ENCODE assay signal across 1 cellular context in genomic region chr1:30718636-30719405, GRCh38.
TF ChIP-seq lines count a peak whose summit lies in the region.

No MANE protein-coding gene starts in this region.

TF ChIP-seq in HepG2, 621 proteins besides CTCF, POLR2A, EP300 and RAD21 (continued from another document and continues in another):
- TF ChIP-seq, protein P1, sequence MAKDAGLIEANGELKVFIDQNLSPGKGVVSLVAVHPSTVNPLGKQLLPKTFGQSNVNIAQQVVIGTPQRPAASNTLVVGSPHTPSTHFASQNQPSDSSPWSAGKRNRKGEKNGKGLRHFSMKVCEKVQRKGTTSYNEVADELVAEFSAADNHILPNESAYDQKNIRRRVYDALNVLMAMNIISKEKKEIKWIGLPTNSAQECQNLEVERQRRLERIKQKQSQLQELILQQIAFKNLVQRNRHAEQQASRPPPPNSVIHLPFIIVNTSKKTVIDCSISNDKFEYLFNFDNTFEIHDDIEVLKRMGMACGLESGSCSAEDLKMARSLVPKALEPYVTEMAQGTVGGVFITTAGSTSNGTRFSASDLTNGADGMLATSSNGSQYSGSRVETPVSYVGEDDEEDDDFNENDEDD (CRISPR knock-in tag; IDR thresholded peaks at IDR 0.05; ENCODE audit: borderline replicate concordance) = peak; percentile 84; the same call in 1 of the 2 replicates
- TF ChIP-seq SOX5 (CRISPR knock-in tag; IDR thresholded peaks at IDR 0.05; ENCODE audit: borderline replicate concordance) (no peak; the same call in 1 of the 2 replicates), ZSCAN21 (CRISPR knock-in tag; IDR thresholded peaks at IDR 0.05; ENCODE audit: borderline replicate concordance) (peak; percentile 76; the same call in 1 of the 2 replicates), ZMYM3 (CRISPR knock-in tag; IDR thresholded peaks at IDR 0.05) (no peak), RFX3 (CRISPR knock-in tag; IDR thresholded peaks at IDR 0.05) (no peak), ZNF766 (CRISPR knock-in tag; IDR thresholded peaks at IDR 0.05; ENCODE audit: borderline replicate concordance) (peak; percentile 74; the same call in 1 of the 2 replicates), ZNF639 (CRISPR knock-in tag; conservative IDR thresholded peaks at IDR 0.05) (0 out of 2 replicates have a peak, but pooled peaks have one; percentile 11), ZNF20 (CRISPR knock-in tag; IDR thresholded peaks at IDR 0.05) (0 out of 2 replicates have a peak, but pooled peaks have one; percentile 46), KMT2A (CRISPR knock-in tag; IDR thresholded peaks at IDR 0.05) (no peak; the same call in 1 of the 2 replicates), MLLT10 (CRISPR knock-in tag; IDR thresholded peaks at IDR 0.05) (no peak), IRX3 (CRISPR knock-in tag; IDR thresholded peaks at IDR 0.05; ENCODE audit: borderline replicate concordance, low read depth) (no peak), ZNF850 (CRISPR knock-in tag; conservative IDR thresholded peaks at IDR 0.05) (peak; percentile 58; the same call in 1 of the 2 replicates), ESRRA (CRISPR knock-in tag; IDR thresholded peaks at IDR 0.05; ENCODE audit: low read depth) (no peak; the same call in none of the 2 replicates), ZNF616 (CRISPR knock-in tag; IDR thresholded peaks at IDR 0.05; ENCODE audit: low read depth) (peak; percentile 87), ATF2 (CRISPR knock-in tag; IDR thresholded peaks at IDR 0.05) (peak; percentile 39; the same call in 1 of the 2 replicates), HHEX (CRISPR knock-in tag; IDR thresholded peaks at IDR 0.05) (no peak), NR0B2 (CRISPR knock-in tag; IDR thresholded peaks at IDR 0.05) (peak; percentile 82), ATAD3A (CRISPR knock-in tag; IDR thresholded peaks at IDR 0.05) (no peak), ERF (CRISPR knock-in tag; IDR thresholded peaks at IDR 0.05) (no peak), KIAA2018 (CRISPR knock-in tag; IDR thresholded peaks at IDR 0.05; ENCODE audit: borderline replicate concordance) (no peak), NCOA5 (CRISPR knock-in tag; IDR thresholded peaks at IDR 0.05) (no peak), ZNF143 (CRISPR knock-in tag; IDR thresholded peaks at IDR 0.05) (no peak)
- TF ChIP-seq, protein P2, sequence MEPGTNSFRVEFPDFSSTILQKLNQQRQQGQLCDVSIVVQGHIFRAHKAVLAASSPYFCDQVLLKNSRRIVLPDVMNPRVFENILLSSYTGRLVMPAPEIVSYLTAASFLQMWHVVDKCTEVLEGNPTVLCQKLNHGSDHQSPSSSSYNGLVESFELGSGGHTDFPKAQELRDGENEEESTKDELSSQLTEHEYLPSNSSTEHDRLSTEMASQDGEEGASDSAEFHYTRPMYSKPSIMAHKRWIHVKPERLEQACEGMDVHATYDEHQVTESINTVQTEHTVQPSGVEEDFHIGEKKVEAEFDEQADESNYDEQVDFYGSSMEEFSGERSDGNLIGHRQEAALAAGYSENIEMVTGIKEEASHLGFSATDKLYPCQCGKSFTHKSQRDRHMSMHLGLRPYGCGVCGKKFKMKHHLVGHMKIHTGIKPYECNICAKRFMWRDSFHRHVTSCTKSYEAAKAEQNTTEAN (CRISPR knock-in tag; conservative IDR thresholded peaks at IDR 0.05) = peak; percentile 72; the same call in 1 of the 2 replicates
- TF ChIP-seq, protein P3, sequence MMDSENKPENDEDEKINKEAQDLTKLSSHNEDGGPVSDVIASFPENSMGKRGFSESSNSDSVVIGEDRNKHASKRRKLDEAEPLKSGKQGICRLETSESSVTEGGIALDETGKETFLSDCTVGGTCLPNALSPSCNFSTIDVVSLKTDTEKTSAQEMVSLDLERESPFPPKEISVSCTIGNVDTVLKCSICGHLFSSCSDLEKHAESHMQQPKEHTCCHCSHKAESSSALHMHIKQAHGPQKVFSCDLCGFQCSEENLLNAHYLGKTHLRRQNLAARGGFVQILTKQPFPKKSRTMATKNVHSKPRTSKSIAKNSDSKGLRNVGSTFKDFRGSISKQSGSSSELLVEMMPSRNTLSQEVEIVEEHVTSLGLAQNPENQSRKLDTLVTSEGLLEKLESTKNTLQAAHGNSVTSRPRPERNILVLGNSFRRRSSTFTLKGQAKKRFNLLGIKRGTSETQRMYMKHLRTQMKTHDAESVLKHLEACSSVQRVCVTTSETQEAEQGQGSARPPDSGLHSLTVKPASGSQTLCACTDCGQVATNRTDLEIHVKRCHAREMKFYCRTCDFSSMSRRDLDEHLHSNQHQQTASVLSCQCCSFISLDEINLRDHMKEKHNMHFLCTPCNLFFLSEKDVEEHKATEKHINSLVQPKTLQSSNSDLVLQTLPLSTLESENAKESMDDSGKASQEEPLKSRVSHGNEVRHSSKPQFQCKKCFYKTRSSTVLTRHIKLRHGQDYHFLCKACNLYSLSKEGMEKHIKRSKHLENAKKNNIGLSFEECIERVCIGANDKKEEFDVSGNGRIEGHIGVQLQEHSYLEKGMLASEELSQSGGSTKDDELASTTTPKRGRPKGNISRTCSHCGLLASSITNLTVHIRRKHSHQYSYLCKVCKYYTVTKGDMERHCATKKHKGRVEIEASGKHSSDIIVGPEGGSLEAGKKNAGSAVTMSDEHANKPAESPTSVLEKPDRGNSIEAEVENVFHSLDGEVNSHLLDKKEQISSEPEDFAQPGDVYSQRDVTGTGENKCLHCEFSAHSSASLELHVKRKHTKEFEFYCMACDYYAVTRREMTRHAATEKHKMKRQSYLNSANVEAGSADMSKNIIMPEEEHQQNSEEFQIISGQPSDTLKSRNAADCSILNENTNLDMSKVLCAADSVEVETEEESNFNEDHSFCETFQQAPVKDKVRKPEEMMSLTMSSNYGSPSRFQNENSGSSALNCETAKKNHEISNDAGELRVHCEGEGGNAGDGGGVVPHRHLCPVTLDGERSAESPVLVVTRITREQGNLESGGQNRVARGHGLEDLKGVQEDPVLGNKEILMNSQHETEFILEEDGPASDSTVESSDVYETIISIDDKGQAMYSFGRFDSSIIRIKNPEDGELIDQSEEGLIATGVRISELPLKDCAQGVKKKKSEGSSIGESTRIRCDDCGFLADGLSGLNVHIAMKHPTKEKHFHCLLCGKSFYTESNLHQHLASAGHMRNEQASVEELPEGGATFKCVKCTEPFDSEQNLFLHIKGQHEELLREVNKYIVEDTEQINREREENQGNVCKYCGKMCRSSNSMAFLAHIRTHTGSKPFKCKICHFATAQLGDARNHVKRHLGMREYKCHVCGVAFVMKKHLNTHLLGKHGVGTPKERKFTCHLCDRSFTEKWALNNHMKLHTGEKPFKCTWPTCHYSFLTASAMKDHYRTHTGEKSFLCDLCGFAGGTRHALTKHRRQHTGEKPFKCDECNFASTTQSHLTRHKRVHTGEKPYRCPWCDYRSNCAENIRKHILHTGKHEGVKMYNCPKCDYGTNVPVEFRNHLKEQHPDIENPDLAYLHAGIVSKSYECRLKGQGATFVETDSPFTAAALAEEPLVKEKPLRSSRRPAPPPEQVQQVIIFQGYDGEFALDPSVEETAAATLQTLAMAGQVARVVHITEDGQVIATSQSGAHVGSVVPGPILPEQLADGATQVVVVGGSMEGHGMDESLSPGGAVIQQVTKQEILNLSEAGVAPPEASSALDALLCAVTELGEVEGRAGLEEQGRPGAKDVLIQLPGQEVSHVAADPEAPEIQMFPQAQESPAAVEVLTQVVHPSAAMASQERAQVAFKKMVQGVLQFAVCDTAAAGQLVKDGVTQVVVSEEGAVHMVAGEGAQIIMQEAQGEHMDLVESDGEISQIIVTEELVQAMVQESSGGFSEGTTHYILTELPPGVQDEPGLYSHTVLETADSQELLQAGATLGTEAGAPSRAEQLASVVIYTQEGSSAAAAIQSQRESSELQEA (CRISPR knock-in tag; IDR thresholded peaks at IDR 0.05; ENCODE audit: not compliant biosample characterization) = peak; percentile 80
- TF ChIP-seq, protein P4, sequence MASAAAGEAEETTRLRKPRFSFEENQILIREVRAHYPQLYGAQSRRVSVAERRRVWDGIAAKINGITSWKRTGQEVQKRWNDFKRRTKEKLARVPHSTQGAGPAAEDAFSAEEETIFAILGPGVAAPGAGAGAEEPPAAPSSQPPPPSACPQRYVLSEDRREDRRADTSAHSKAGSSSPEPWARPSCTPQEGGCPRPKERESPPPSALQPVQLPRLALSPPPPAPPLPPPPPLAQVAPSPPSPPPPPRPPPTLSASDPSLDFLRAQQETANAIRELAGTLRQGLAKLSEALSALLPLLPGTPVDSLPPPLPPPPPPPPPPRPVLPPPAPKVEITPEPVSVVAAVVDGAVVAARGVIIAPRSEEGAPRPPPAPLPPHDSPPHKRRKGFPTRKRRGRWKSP (CRISPR knock-in tag; IDR thresholded peaks at IDR 0.05) = peak; percentile 52; the same call in 1 of the 2 replicates
- TF ChIP-seq, protein P5, sequence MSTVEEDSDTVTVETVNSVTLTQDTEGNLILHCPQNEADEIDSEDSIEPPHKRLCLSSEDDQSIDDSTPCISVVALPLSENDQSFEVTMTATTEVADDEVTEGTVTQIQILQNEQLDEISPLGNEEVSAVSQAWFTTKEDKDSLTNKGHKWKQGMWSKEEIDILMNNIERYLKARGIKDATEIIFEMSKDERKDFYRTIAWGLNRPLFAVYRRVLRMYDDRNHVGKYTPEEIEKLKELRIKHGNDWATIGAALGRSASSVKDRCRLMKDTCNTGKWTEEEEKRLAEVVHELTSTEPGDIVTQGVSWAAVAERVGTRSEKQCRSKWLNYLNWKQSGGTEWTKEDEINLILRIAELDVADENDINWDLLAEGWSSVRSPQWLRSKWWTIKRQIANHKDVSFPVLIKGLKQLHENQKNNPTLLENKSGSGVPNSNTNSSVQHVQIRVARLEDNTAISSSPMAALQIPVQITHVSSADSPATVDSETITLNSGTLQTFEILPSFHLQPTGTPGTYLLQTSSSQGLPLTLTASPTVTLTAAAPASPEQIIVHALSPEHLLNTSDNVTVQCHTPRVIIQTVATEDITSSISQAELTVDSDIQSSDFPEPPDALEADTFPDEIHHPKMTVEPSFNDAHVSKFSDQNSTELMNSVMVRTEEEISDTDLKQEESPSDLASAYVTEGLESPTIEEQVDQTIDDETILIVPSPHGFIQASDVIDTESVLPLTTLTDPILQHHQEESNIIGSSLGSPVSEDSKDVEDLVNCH (CRISPR knock-in tag; IDR thresholded peaks at IDR 0.05) = peak; percentile 91; the same call in 1 of the 2 replicates
